15 cellular contexts compared by ENCODE assay signal in the genomic region with DNA sequence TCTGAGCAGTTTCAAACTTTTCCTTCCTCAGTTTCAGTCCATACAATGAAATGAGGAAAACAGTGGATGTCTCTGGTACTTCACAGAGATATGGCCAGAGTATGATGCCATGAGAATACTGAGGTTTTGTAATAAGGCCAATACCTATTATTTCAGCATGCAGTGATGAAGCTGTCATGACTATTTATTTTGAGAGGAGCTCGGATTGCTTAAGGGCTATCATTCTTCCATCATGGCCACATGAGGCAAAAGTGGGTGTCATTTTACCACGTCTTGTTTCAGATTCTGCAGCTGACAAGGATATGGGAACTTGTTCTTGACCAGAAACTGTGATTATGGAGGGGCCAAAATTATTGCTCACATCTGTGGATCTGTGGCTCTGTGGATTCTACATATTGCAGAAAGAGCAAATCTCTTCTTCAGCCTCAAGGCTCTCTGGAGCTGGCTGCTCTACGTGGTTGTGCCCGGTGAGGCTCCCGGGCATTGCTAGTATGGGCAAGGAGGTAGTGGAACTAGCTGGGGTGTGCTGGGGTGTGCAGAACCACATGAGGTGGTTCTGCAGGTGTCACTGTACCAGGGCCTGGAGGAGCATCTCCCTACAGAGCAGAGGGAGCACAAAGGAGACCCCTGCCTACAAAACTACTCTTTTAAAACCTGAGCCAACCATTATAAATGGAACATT.
"Had no signal": no experiment of that assay in that cellular context is flagged by ENCODE, and none has a peak within 500 bp of the region (broad histone marks: within the 10 kb centered on the region; RNA-seq: fewer than 3 reads in every experiment).

No MANE protein-coding gene starts in this region.

- H3K4me3 ChIP-seq: cardiac muscle cell, left lung, mucosa of descending colon, prostate gland, right lobe of liver, spleen, stomach had no signal

- H3K4me1 ChIP-seq: prostate gland had no signal

- H3K36me3 ChIP-seq: cardiac muscle cell, left lung, prostate gland, right lobe of liver had no signal

- H3K27ac ChIP-seq: cardiac muscle cell, right lobe of liver had no signal

- H3K9me3 ChIP-seq: left lung, mucosa of descending colon, prostate gland, right lobe of liver, spleen, stomach had no signal

- DNase-seq: activated CD4-positive, alpha-beta T cell treated with anti-CD3 and anti-CD28 coated beads for 4 hours; activated CD8-positive, alpha-beta T cell treated with anti-CD3 and anti-CD28 coated beads for 36 hours; activated effector memory CD4-positive, alpha-beta T cell treated with Interleukin-2 at 50 U/mL for 16 hours; activated naive CD4-positive, alpha-beta T cell treated with anti-CD3 and anti-CD28 coated beads, Interleukin-2, amount 50 U/mL, for 16 hours; activated T-cell treated with anti-CD3 and anti-CD28 coated beads, Interleukin-2, amount 50 U/mL, for 4 hours; kidney; left lung; mucosa of descending colon; right lobe of liver; spleen; stomach; T-helper 2 cell had no signal

- ATAC-seq: activated CD8-positive, alpha-beta T cell treated with anti-CD3 and anti-CD28 coated beads for 36 hours; activated T-cell treated with anti-CD3 and anti-CD28 coated beads, Interleukin-2, amount 50 U/mL, for 4 hours; mucosa of descending colon; natural killer cell treated with Interleukin-12 subunit alpha and Interleukin-12 subunit beta and Interleukin-15 and Interleukin-18, amount 100 ng/mL, for 72 hours had no signal

- H3K27me3 ChIP-seq: cardiac muscle cell, left lung, right lobe of liver, spleen, stomach had no signal
